ENCODE assay signal across 11 cellular contexts in the genomic region with DNA sequence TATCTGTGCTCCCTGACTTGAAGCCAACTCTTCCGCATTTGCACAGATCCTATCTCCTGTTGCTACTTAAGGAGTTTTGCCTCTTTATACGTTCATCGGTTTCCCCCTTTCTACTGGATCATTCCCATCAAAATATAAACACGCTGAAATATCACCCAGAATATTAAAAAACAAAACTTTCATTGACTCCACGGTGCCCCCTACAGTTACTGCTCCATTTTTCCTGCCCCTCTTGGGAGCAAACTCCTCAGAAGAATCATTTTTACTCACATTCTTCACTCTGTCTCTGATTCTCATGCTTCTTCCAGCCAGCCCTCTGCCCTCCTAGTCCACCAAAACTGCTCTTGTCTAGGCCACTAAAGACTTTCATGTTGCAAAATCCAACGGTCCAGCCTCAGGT.
DNase-seq lines count a peak whose midpoint lies in the region; ATAC-seq and TF ChIP-seq lines count a peak whose summit lies in the region.
"Had no signal": no experiment of that assay in that cellular context is flagged by ENCODE, and none has a peak within 500 bp of the region (broad histone marks: within the 10 kb centered on the region; RNA-seq: fewer than 3 reads in every experiment).

No MANE protein-coding gene starts in this region.

- no CpG with 5 or more reads among the region's 6 CpGs for WGBS in H9 (ENCODE audit: extremely low coverage, insufficient read length, low lambda C conversion rate)

- H3K36me3 Mint-ChIP-seq in CD4-positive, alpha-beta T cell (ENCODE audit: low read depth) = no peaks in the 10 kb centered on the region
- H3K36me3 Mint-ChIP-seq in H9 (ENCODE audit: insufficient read depth in 1 of 3, low read depth in 3 of 3) (no peaks in the 10 kb centered on the region), neural crest cell (ENCODE audit: low read depth) (peaks cover 2% of the 10 kb centered on the region)
- H3K36me3 Mint-ChIP-seq in central memory CD8-positive, alpha-beta T cell (ENCODE audit: insufficient read depth) = peaks cover 3% of the 10 kb centered on the region

- H3K18ac ChIP-seq in H9 (ENCODE audit: insufficient read length, low read depth, low read length) = no peak overlapping the region

- POLR2A ChIA-PET in CD4-positive, alpha-beta T cell (lab: Charles Lee) = no interaction called here
- POLR2A ChIA-PET in GM10248 (lab: Yijun Ruan, JAX) = no interaction called here

- ATAC-seq in CD4-positive, alpha-beta T cell (ENCODE audit: poor library complexity) = no peak
- no peak for ATAC-seq in central memory CD8-positive, alpha-beta T cell (replicated peaks; ENCODE audit: extremely low read depth, poor library complexity, severe bottlenecking)

- H3K27ac ChIP-seq in CD4-positive, alpha-beta T cell (ENCODE audit: low read depth, low read length) = no peak overlapping the region
- H3K27ac ChIP-seq in H9 (ENCODE audit: insufficient read length, low read depth, low read length) = no peak overlapping the region

- no peak overlapping the region for H2BK12ac ChIP-seq in H9 (ENCODE audit: insufficient read length, low read depth, low read length)

- no peak overlapping the region for H2BK15ac ChIP-seq in H9 (ENCODE audit: low read depth, low read length)

- H3K79me2 ChIP-seq in H9 (ENCODE audit: insufficient read depth, low read length) = no peaks in the 10 kb centered on the region

- no peak overlapping the region for H3K4me3 Mint-ChIP-seq in CD4-positive, alpha-beta T cell
- H3K4me3 Mint-ChIP-seq in H9 (no peak overlapping the region), neural crest cell (no peak overlapping the region)
- no peak overlapping the region for H3K4me3 Mint-ChIP-seq in central memory CD8-positive, alpha-beta T cell

- no peak overlapping the region for H2BK120ac ChIP-seq in H9 (ENCODE audit: low read depth, low read length, poor library complexity, severe bottlenecking)

- no peaks in the 10 kb centered on the region for H3K9me3 ChIP-seq in CD4-positive, alpha-beta T cell (ENCODE audit: control insufficient read depth, low read length)
- no peaks in the 10 kb centered on the region for H3K9me3 ChIP-seq in H9 (ENCODE audit: control insufficient read depth, low read depth, low read length)

- TF ChIP-seq CTCF in CD4-positive, alpha-beta T cell (IDR thresholded peaks at IDR 0.05) = no peak
- TF ChIP-seq CTCF in H9 (conservative IDR thresholded peaks at IDR 0.05) (peak; percentile 62), neural crest cell (conservative IDR thresholded peaks at IDR 0.05) (peak; percentile 14), GM10248 (IDR thresholded peaks at IDR 0.05; ENCODE audit: control extremely low read depth, extremely low read depth, low read depth, missing control alignments) (no peak)

- CTCF ChIA-PET in CD4-positive, alpha-beta T cell (lab: Charles Lee) = no interaction called here
- CTCF ChIA-PET in GM10248 (lab: Yijun Ruan, JAX) = no interaction called here

- no peak overlapping the region for H4K91ac ChIP-seq in H9 (ENCODE audit: insufficient read length, low read depth, low read length)

- no peaks in the 10 kb centered on the region for H4K20me1 ChIP-seq in H9 (ENCODE audit: control insufficient read depth, insufficient read depth, insufficient read length)

- H3K27me3 Mint-ChIP-seq in CD4-positive, alpha-beta T cell = no peaks in the 10 kb centered on the region
- H3K27me3 Mint-ChIP-seq in H9 (ENCODE audit: low read depth) = peaks cover 3% of the 10 kb centered on the region; the same call in 1 of the 2 replicates
- no peaks in the 10 kb centered on the region for H3K27me3 Mint-ChIP-seq in central memory CD8-positive, alpha-beta T cell
- H3K27me3 Mint-ChIP-seq in neural crest cell (ENCODE audit: low read depth) = no peaks in the 10 kb centered on the region

- H2AFZ ChIP-seq in H9 (ENCODE audit: low read length) = no peak overlapping the region

- H3K79me1 ChIP-seq in H9 (ENCODE audit: insufficient read depth, low read depth, low read length, poor library complexity, severe bottlenecking) = no peaks in the 10 kb centered on the region

- H3K27me3 ChIP-seq in CD4-positive, alpha-beta T cell (ENCODE audit: control insufficient read depth, insufficient read depth, low read length) = no peaks in the 10 kb centered on the region
- no peaks in the 10 kb centered on the region for H3K27me3 ChIP-seq in H9 (ENCODE audit: insufficient read depth, low read length)

- no peak overlapping the region for H2BK20ac ChIP-seq in H9 (ENCODE audit: low read depth, low read length, poor library complexity, severe bottlenecking)

- H3T11ph ChIP-seq in H9 (ENCODE audit: low read length) = no peak overlapping the region

- no peak overlapping the region for H3K9ac ChIP-seq in H9 (ENCODE audit: extremely low read depth, insufficient read length, low read length)

- intact Hi-C loops in CD4-positive, alpha-beta T cell (cut with DNase I, micrococcal nuclease) = no loop called here

- no peak overlapping the region for H3K56ac ChIP-seq in H9 (ENCODE audit: insufficient read length, low read depth, low read length)

- H3K14ac ChIP-seq in H9 (ENCODE audit: insufficient read depth, low read length) = no peak overlapping the region

- H2AK5ac ChIP-seq in H9 (ENCODE audit: insufficient read length, low read length) = no peak overlapping the region

- no peak overlapping the region for H2BK5ac ChIP-seq in H9 (ENCODE audit: insufficient read length, low read length)

- no peak overlapping the region for H3K4me2 ChIP-seq in H9 (ENCODE audit: insufficient read depth, insufficient read length, low read length)

- H3K9me3 Mint-ChIP-seq in CD4-positive, alpha-beta T cell = no peaks in the 10 kb centered on the region
- H3K9me3 Mint-ChIP-seq in H9 = no peaks in the 10 kb centered on the region
- no peaks in the 10 kb centered on the region for H3K9me3 Mint-ChIP-seq in central memory CD8-positive, alpha-beta T cell
- H3K9me3 Mint-ChIP-seq in neural crest cell = peaks cover 5% of the 10 kb centered on the region

- peaks cover 54% of the 10 kb centered on the region for H3K4me1 Mint-ChIP-seq in CD4-positive, alpha-beta T cell (ENCODE audit: low read depth)
- peaks cover 15 to 23% of the 10 kb centered on the region in 2 experiments for H3K4me1 Mint-ChIP-seq in H9
- peaks cover 42% of the 10 kb centered on the region for H3K4me1 Mint-ChIP-seq in central memory CD8-positive, alpha-beta T cell
- peaks cover 39% of the 10 kb centered on the region for H3K4me1 Mint-ChIP-seq in neural crest cell

- H3K23ac ChIP-seq in H9 (ENCODE audit: insufficient read length, low read depth, low read length) = no peak overlapping the region

- no peaks in the 10 kb centered on the region for H3K23me2 ChIP-seq in H9 (ENCODE audit: insufficient read length, low read depth, low read length, poor library complexity, severe bottlenecking)

- no peak for DNase-seq in CD4-positive, alpha-beta T cell
- DNase-seq in H9 = no peak
- no peak for DNase-seq in central memory CD8-positive, alpha-beta T cell (ENCODE audit: low spot score in 2 of 2)
- no peak for DNase-seq in neural crest cell (ENCODE audit: low read depth, low spot score)
- no peak for DNase-seq in UCSD-AML1 (lab: John Stamatoyannopoulos, UW; ENCODE audit: unreplicated experiment)
- no peak for DNase-seq in NCI-H510A treated with DMSO at 0.1 percent for 48 hours (lab: John Stamatoyannopoulos, UW)
- DNase-seq in GM10248 (ENCODE audit: extremely low spot score) = no peak
- DNase-seq in D341Med (ENCODE audit: low spot score) = no peak
- DNase-seq: activated T-cell treated with anti-CD3 and anti-CD28 coated beads, Interleukin-2, amount 50 U/mL, for 1 hour; anterior cingulate cortex; NCI-H1048 had no signal

- H3K4ac ChIP-seq in H9 (ENCODE audit: low read depth, low read length) = no peak overlapping the region

- H4K5ac ChIP-seq in H9 (ENCODE audit: insufficient read length, low read depth, low read length) = no peak overlapping the region

- no peak overlapping the region for H4K8ac ChIP-seq in H9 (replicated peaks; ENCODE audit: insufficient read length, low read depth, low read length)

- H3K27ac Mint-ChIP-seq in CD4-positive, alpha-beta T cell = peak overlapping the region; percentile 76
- peak overlapping the region in 2 of 3 experiments; percentile 28 to 59; a peak in 5 of 7 replicates for H3K27ac Mint-ChIP-seq in H9
- peak overlapping the region; percentile 4 for H3K27ac Mint-ChIP-seq in central memory CD8-positive, alpha-beta T cell (ENCODE audit: low read depth)
- peak overlapping the region; percentile 4 for H3K27ac Mint-ChIP-seq in neural crest cell (ENCODE audit: unreplicated experiment)

- no peaks in the 10 kb centered on the region; the same call in 1 of the 2 replicates for H3K4me1 ChIP-seq in H9 (ENCODE audit: insufficient read depth, low read length)

Comparison
In these comparisons a context has a peak if more than half of its experiments do, and no peak if none do; other contexts are left out.
1. H3K27ac Mint-ChIP-seq: peak in every context shown above with its lines; median percentile 76 in CD4-positive, alpha-beta T cell; 44 in H9; 4 in central memory CD8-positive, alpha-beta T cell; 4 in neural crest cell.
2. CTCF ChIP-seq: peak in H9 (single experiment) and neural crest cell (single experiment); none in CD4-positive, alpha-beta T cell (single experiment) and GM10248 (single experiment).